In the genomic region with DNA sequence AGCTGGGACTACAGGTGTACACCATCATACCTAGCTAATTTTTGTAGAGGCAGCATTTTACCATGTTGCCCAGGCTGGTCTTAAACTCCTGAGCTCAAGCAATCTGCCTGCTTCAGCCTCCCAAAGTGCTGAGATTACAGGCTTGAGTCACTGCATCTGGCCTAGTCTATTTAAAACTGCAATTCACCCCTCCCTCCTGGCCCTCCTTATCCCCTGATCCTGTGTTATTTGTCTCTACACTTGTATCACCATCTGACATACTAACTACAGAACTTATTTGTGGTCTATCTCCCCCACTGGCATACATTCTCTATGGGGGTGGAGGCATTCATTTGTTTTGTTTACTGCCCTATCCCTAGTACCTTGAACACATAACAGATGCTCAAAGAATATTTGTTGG, we compare ENCODE assay signal across 16 cellular contexts. TPM values are rescaled to one million over a fixed set of nuclear protein-coding genes. Genes with fewer than 3 reads are reported as not detected.
"Had no signal": no experiment of that assay in that cellular context is flagged by ENCODE, and none has a peak within 500 bp of the region (broad histone marks: within the 10 kb centered on the region; RNA-seq: fewer than 3 reads in every experiment).

No MANE protein-coding gene starts in this region.

- H3K27ac ChIP-seq: ascending aorta, breast epithelium had no signal

- ATAC-seq: effector memory CD8-positive, alpha-beta T cell; stimulated activated memory B cell treated with anti-CD40 and anti-IgM and Interleukin-4, amounts not matched to agents 10 μg/mL and 1 μg/mL and 100 μg/mL, for 72 hours had no signal

- H3K9me3 ChIP-seq: breast epithelium had no signal

- H3K27me3 ChIP-seq: ascending aorta, breast epithelium, tibial nerve had no signal

- H3K4me3 ChIP-seq: ascending aorta, breast epithelium, tibial nerve had no signal

- DNase-seq: activated CD4-positive, alpha-beta T cell treated with anti-CD3 and anti-CD28 coated beads for 1 hour; activated CD4-positive, alpha-beta T cell treated with anti-CD3 and anti-CD28 coated beads, Interleukin-2, amount 50 U/mL, for 4 hours; activated naive CD4-positive, alpha-beta T cell; activated naive CD8-positive, alpha-beta T cell treated with anti-CD3 and anti-CD28 coated beads, Interleukin-2, amount 10 ng/mL, durations not matched to agents 7 days and 5 days; activated T-cell treated with anti-CD3 and anti-CD28 coated beads for 4 hours; dermis blood vessel endothelial cell; effector memory CD8-positive, alpha-beta T cell; hypothalamus; kidney glomerular epithelial cell; mesendoderm; stimulated activated CD4-positive, alpha-beta T cell treated with anti-CD3 and anti-CD28 coated beads, Interleukin-2, amount 100 ng/mL, for 48 hours had no signal

- H3K36me3 ChIP-seq: breast epithelium had no signal

- H3K4me1 ChIP-seq: ascending aorta, breast epithelium had no signal

RNA-seq across cellular contexts. Expression of a gene that starts 23.7 kb away (rescaled TPM):
- total RNA-seq: activated naive CD8-positive, alpha-beta T cell treated with anti-CD3 and anti-CD28 coated beads, Interleukin-2, amount 10 ng/mL, durations not matched to agents 7 days and 5 days; T-helper 1 cell treated with Interleukin-12 subunit alpha and Interleukin-12 subunit beta and Interleukin-4 antibody, amounts not matched to agents 30 ng/mL and 1 ng/mL, for 36 hours had no signal
